19 cellular contexts compared by ENCODE assay signal in genomic region chr13:67752741-67753140, GRCh38.
A peak's percentile ranks its signal among the peaks of the same experiment; 100 is the strongest.
DNase-seq lines count a peak whose midpoint lies in the region; ATAC-seq and TF ChIP-seq lines count a peak whose summit lies in the region.
"Had no signal": no experiment of that assay in that cellular context is flagged by ENCODE, and none has a peak within 500 bp of the region (broad histone marks: within the 10 kb centered on the region; RNA-seq: fewer than 3 reads in every experiment).

No MANE protein-coding gene starts in this region.

- H3K27me3 ChIP-seq in GM23338 (ENCODE audit: insufficient read depth) (no peaks in the 10 kb centered on the region), neural progenitor cell (no peaks in the 10 kb centered on the region)
- H3K27me3 ChIP-seq: BLaER1 treated with 17β-estradiol and CSF1 and Interleukin-3, amounts not matched to agents 10 nM and 100 nM had no signal

- H3K9ac ChIP-seq in neural progenitor cell = no peak overlapping the region
- H3K9ac ChIP-seq: BLaER1 treated with 17β-estradiol and CSF1 and Interleukin-3, amounts not matched to agents 10 nM and 100 nM had no signal

- H3K9me3 Mint-ChIP-seq in GM23338 (no peaks in the 10 kb centered on the region), neural progenitor cell (peaks cover 9% of the 10 kb centered on the region)

- peaks cover 10% of the 10 kb centered on the region; the same call in 1 of the 2 replicates for H3K9me2 ChIP-seq in GM23338 (ENCODE audit: insufficient read depth)

- peaks cover 3% of the 10 kb centered on the region for H3K27me3 Mint-ChIP-seq in GM23338 (ENCODE audit: insufficient read depth, low read depth, poor library complexity)
- H3K27me3 Mint-ChIP-seq in neural progenitor cell (ENCODE audit: insufficient read depth, low read depth) = peaks cover 2% of the 10 kb centered on the region
- H3K27me3 Mint-ChIP-seq: B cell; CD4-positive, alpha-beta T cell had no signal

- H3K27ac ChIP-seq in GM23338 (ENCODE audit: low read depth) (no peak overlapping the region), neural progenitor cell (no peak overlapping the region)
- H3K27ac ChIP-seq: 22Rv1; A549; BLaER1 treated with 17β-estradiol and CSF1 and Interleukin-3, amounts not matched to agents 10 nM and 100 nM; C4-2B had no signal

- H3K27ac Mint-ChIP-seq in GM23338 (no peak overlapping the region), neural progenitor cell (peak overlapping the region; percentile 42)
- H3K27ac Mint-ChIP-seq: B cell; CD4-positive, alpha-beta T cell; CD8-positive, alpha-beta T cell had no signal

- no peak overlapping the region for H3K4me2 ChIP-seq in GM23338
- H3K4me2 ChIP-seq in neural progenitor cell = no peak overlapping the region
- H3K4me2 ChIP-seq: A549; BLaER1 treated with 17β-estradiol and CSF1 and Interleukin-3, amounts not matched to agents 10 nM and 100 nM had no signal

- intact Hi-C loops in left colon (cut with DNase I, micrococcal nuclease) = no loop called here

- H3K4me3 Mint-ChIP-seq in GM23338 (no peak overlapping the region), neural progenitor cell (no peak overlapping the region)
- H3K4me3 Mint-ChIP-seq: B cell; CD4-positive, alpha-beta T cell; CD8-positive, alpha-beta T cell had no signal

- H3K36me3 Mint-ChIP-seq in GM23338 (ENCODE audit: low read depth) = no peaks in the 10 kb centered on the region; the same call in 2 of the 3 replicates
- peaks cover 2% of the 10 kb centered on the region for H3K36me3 Mint-ChIP-seq in neural progenitor cell
- H3K36me3 Mint-ChIP-seq: CD8-positive, alpha-beta T cell had no signal

- peak overlapping the region; percentile 34; the same call in 1 of the 2 replicates for H2AFZ ChIP-seq in GM23338
- no peak overlapping the region for H2AFZ ChIP-seq in neural progenitor cell (replicated peaks)

- H3K4me1 ChIP-seq in GM23338 (ENCODE audit: insufficient read depth) = peaks cover under 1% of the 10 kb centered on the region
- peaks cover 28% of the 10 kb centered on the region for H3K4me1 ChIP-seq in neural progenitor cell
- H3K4me1 ChIP-seq: A549; BLaER1 treated with 17β-estradiol and CSF1 and Interleukin-3, amounts not matched to agents 10 nM and 100 nM; Caco-2 had no signal

- DNase-seq in NCI-H526 (lab: John Stamatoyannopoulos, UW) (peak; percentile 8 to 23), NCI-H526 treated with DMSO at 0.1 percent for 48 hours (lab: John Stamatoyannopoulos, UW) (no peak), GM23338 (ENCODE audit: low spot score) (no peak), left colon (no peak), neural progenitor cell (ENCODE audit: low spot score) (no peak), HT-29 (ENCODE audit: low spot score) (no peak), NCI-H82 (lab: John Stamatoyannopoulos, UW) (no peak)
- DNase-seq: AML-193; Caco-2; Calu3; CD4-positive, alpha-beta T cell; CD8-positive, alpha-beta T cell; DMS79 treated with DMSO at 0.1 percent for 48 hours; GF-D8 had no signal

- H3K36me3 ChIP-seq in GM23338 (ENCODE audit: insufficient read depth) (no peaks in the 10 kb centered on the region), neural progenitor cell (peaks cover 4% of the 10 kb centered on the region)
- H3K36me3 ChIP-seq: BLaER1 treated with 17β-estradiol and CSF1 and Interleukin-3, amounts not matched to agents 10 nM and 100 nM had no signal

- no peaks in the 10 kb centered on the region for H3K9me3 ChIP-seq in neural progenitor cell (ENCODE audit: low read depth)
- H3K9me3 ChIP-seq: A549, Caco-2 had no signal

- H3K79me2 ChIP-seq in GM23338 (replicated peaks; ENCODE audit: insufficient read depth) (no peaks in the 10 kb centered on the region), neural progenitor cell (ENCODE audit: low read depth) (no peaks in the 10 kb centered on the region)

- H4K20me1 ChIP-seq in GM23338 (replicated peaks; ENCODE audit: insufficient read depth) = no peaks in the 10 kb centered on the region
- no peaks in the 10 kb centered on the region for H4K20me1 ChIP-seq in neural progenitor cell (ENCODE audit: low read depth)
- H4K20me1 ChIP-seq: BLaER1 treated with 17β-estradiol and CSF1 and Interleukin-3, amounts not matched to agents 10 nM and 100 nM had no signal

- TF ChIP-seq CTCF in GM23338 (conservative IDR thresholded peaks at IDR 0.05; ENCODE audit: low read depth in 2 of 2) = no peak
- TF ChIP-seq CTCF in neural progenitor cell (IDR thresholded peaks at IDR 0.05) = no peak

- no peak for ATAC-seq in GM23338
- peak; percentile 58 for ATAC-seq in left colon
- ATAC-seq: A549; CD8-positive, alpha-beta T cell had no signal

- H3K4me3 ChIP-seq in GM23338 (no peak overlapping the region), neural progenitor cell (no peak overlapping the region)
- H3K4me3 ChIP-seq: A549; BLaER1 treated with 17β-estradiol and CSF1 and Interleukin-3, amounts not matched to agents 10 nM and 100 nM had no signal

- H3K4me1 Mint-ChIP-seq in GM23338 (peaks cover 12% of the 10 kb centered on the region), neural progenitor cell (peaks cover 33% of the 10 kb centered on the region)
- H3K4me1 Mint-ChIP-seq: B cell had no signal

- no peaks in the 10 kb centered on the region for H3F3A ChIP-seq in GM23338 (replicated peaks; ENCODE audit: low read depth)
- H3F3A ChIP-seq in neural progenitor cell (ENCODE audit: low read depth) = peaks cover 18% of the 10 kb centered on the region

TF ChIP-seq in GM23338, 12 proteins besides CTCF, POLR2A, EP300 and RAD21 (continues in another document):
- TF ChIP-seq EZH2phosphoT487 (IDR thresholded peaks at IDR 0.05; ENCODE audit: unreplicated experiment) (no peak), ZNF331 (CRISPR knock-in tag; IDR thresholded peaks at IDR 0.05; ENCODE audit: low read depth) (no peak), POLR2AphosphoS5 (IDR thresholded peaks at IDR 0.05; ENCODE audit: low read depth) (no peak), CREB1 (CRISPR knock-in tag; IDR thresholded peaks at IDR 0.05; ENCODE audit: low read depth) (no peak), STAT1 (IDR thresholded peaks at IDR 0.05; ENCODE audit: unreplicated experiment) (no peak), NANOG (IDR thresholded peaks at IDR 0.05; ENCODE audit: borderline replicate concordance) (no peak), JUNB (IDR thresholded peaks at IDR 0.05; ENCODE audit: unreplicated experiment) (no peak), EZH2 (IDR thresholded peaks at IDR 0.05; ENCODE audit: low read depth, unreplicated experiment) (no peak), ZNF114 (CRISPR knock-in tag; IDR thresholded peaks at IDR 0.05) (no peak)
- TF ChIP-seq, protein P1, sequence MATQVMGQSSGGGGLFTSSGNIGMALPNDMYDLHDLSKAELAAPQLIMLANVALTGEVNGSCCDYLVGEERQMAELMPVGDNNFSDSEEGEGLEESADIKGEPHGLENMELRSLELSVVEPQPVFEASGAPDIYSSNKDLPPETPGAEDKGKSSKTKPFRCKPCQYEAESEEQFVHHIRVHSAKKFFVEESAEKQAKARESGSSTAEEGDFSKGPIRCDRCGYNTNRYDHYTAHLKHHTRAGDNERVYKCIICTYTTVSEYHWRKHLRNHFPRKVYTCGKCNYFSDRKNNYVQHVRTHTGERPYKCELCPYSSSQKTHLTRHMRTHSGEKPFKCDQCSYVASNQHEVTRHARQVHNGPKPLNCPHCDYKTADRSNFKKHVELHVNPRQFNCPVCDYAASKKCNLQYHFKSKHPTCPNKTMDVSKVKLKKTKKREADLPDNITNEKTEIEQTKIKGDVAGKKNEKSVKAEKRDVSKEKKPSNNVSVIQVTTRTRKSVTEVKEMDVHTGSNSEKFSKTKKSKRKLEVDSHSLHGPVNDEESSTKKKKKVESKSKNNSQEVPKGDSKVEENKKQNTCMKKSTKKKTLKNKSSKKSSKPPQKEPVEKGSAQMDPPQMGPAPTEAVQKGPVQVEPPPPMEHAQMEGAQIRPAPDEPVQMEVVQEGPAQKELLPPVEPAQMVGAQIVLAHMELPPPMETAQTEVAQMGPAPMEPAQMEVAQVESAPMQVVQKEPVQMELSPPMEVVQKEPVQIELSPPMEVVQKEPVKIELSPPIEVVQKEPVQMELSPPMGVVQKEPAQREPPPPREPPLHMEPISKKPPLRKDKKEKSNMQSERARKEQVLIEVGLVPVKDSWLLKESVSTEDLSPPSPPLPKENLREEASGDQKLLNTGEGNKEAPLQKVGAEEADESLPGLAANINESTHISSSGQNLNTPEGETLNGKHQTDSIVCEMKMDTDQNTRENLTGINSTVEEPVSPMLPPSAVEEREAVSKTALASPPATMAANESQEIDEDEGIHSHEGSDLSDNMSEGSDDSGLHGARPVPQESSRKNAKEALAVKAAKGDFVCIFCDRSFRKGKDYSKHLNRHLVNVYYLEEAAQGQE (IDR thresholded peaks at IDR 0.05; ENCODE audit: unreplicated experiment) = no peak

Comparison
In these comparisons a context has a peak if more than half of its experiments do, and no peak if none do; other contexts are left out.
1. DNase-seq: peak in NCI-H526 (2 of 2); none in NCI-H526 treated with DMSO at 0.1 percent for 48 hours (single experiment), GM23338 (single experiment), left colon (0 of 2), neural progenitor cell (single experiment), HT-29 (single experiment) and NCI-H82 (single experiment).